In the genomic region with DNA sequence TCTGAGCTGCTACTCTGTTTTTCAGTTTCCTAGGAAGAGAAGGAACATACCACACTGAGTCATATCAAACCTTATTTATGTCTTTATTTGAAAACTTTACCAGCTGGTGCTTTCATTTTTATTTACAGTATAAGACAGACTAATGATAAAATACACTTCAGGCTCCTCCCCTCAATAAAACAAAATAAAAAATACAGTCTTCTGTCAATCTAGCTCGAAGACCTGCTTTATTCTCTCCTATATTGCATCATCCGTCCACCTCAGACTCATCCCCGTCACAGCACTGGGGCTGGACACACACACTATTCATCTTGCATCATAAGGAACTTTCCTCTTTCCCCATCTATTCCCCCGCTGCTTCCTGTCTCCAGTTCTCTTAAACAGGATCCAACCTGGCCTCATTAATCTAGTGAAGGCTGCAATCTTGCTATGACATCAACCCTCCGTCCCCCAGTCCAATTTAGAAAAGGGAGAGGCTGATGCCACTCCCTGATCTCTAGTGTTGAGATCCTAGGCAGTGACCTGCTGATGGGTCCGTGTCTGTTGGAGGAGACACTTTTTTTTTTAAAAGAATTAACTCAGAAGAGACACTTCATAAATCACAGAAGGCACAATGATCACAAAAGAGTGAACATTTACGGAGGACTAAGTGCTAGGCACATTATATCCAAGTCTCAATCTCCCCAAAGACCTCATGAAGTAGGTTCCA, we compare ENCODE assay signal across 1 cellular context.
TF ChIP-seq lines count a peak whose summit lies in the region.

No MANE protein-coding gene starts in this region.

TF ChIP-seq in K562, 482 proteins besides CTCF, POLR2A, EP300 and RAD21 (continued from another document and continues in another):
- TF ChIP-seq PBX2 (CRISPR knock-in tag; IDR thresholded peaks at IDR 0.05; ENCODE audit: low read depth) (no peak), PBX2 (tag; conservative IDR thresholded peaks at IDR 0.05; ENCODE audit: low read depth) (peak; percentile 53), ZNF174 (CRISPR knock-in tag; IDR thresholded peaks at IDR 0.05) (no peak), EWSR1 (IDR thresholded peaks at IDR 0.05; ENCODE audit: borderline replicate concordance, low read depth, partially characterized antibody) (no peak), MAZ (CRISPR knock-in tag; conservative IDR thresholded peaks at IDR 0.05 in 1 of 2, IDR thresholded peaks at IDR 0.05 in 1 of 2) (peak in 1 of 2 experiments; percentile 30; a peak in 1 of 4 replicates), ZNF140 (CRISPR knock-in tag; IDR thresholded peaks at IDR 0.05) (no peak), TAF1 (IDR thresholded peaks at IDR 0.05; ENCODE audit: control insufficient read depth, extremely low read depth, insufficient read depth, low read length, severe bottlenecking) (no peak), ASH1L (IDR thresholded peaks at IDR 0.05; ENCODE audit: borderline replicate concordance, low read depth, partially characterized antibody) (no peak), L3MBTL2 (IDR thresholded peaks at IDR 0.05) (no peak), TCFL5 (CRISPR knock-in tag; conservative IDR thresholded peaks at IDR 0.05) (no peak), EGR1 (conservative IDR thresholded peaks at IDR 0.05) (no peak), PHF21A (IDR thresholded peaks at IDR 0.05; ENCODE audit: borderline replicate concordance, low read depth) (no peak), BCLAF1 (IDR thresholded peaks at IDR 0.05; ENCODE audit: borderline replicate concordance in 1 of 2, control insufficient read depth in 1 of 2, low read depth in 2 of 2, low read length in 1 of 2) (no peak), POLR2AphosphoS5 (IDR thresholded peaks at IDR 0.05; ENCODE audit: control insufficient read depth, insufficient read depth, low read depth, low read length) (no peak), ZSCAN32 (CRISPR knock-in tag; IDR thresholded peaks at IDR 0.05) (peak; percentile 86), ZKSCAN8 (CRISPR knock-in tag; IDR thresholded peaks at IDR 0.05) (no peak), ARNT (IDR thresholded peaks at IDR 0.05) (0 out of 4 replicates have a peak, but pooled peaks of 1 of the 2 experiments have one; percentile 47), ZNF583 (CRISPR knock-in tag; IDR thresholded peaks at IDR 0.05) (no peak), BRD9 (IDR thresholded peaks at IDR 0.05; ENCODE audit: low read depth, partially characterized antibody) (peak; percentile 31), ZNF75A (CRISPR knock-in tag; IDR thresholded peaks at IDR 0.05) (no peak), SP1 (CRISPR knock-in tag; IDR thresholded peaks at IDR 0.05) (no peak), PYGO2 (tag; IDR thresholded peaks at IDR 0.05) (no peak), ZFP36 (IDR thresholded peaks at IDR 0.05; ENCODE audit: low read depth, low read length, partially characterized antibody) (no peak), ZBTB17 (CRISPR knock-in tag; IDR thresholded peaks at IDR 0.05) (no peak), SMARCC2 (IDR thresholded peaks at IDR 0.05; ENCODE audit: low read depth) (no peak), RAD51 (IDR thresholded peaks at IDR 0.05; ENCODE audit: borderline replicate concordance, low read depth) (no peak), CHD7 (IDR thresholded peaks at IDR 0.05; ENCODE audit: low read depth, low read length) (no peak), ZNF444 (CRISPR knock-in tag; IDR thresholded peaks at IDR 0.05) (no peak), KLF16 (IDR thresholded peaks at IDR 0.05) (no peak), NFE2 (IDR thresholded peaks at IDR 0.05; ENCODE audit: low read depth) (no peak), ZNF695 (CRISPR knock-in tag; IDR thresholded peaks at IDR 0.05) (no peak), SRSF3 (IDR thresholded peaks at IDR 0.05; ENCODE audit: insufficient read depth, low read length) (no peak), PHF8 (IDR thresholded peaks at IDR 0.05; ENCODE audit: borderline replicate concordance, low read length) (no peak), IRF2 (CRISPR knock-in tag; IDR thresholded peaks at IDR 0.05) (no peak), POLR2AphosphoS2 (IDR thresholded peaks at IDR 0.05; ENCODE audit: low read length) (no peak), SMAD1 (IDR thresholded peaks at IDR 0.05; ENCODE audit: low read depth, low read length, partially characterized antibody) (no peak)
- TF ChIP-seq, protein P1, sequence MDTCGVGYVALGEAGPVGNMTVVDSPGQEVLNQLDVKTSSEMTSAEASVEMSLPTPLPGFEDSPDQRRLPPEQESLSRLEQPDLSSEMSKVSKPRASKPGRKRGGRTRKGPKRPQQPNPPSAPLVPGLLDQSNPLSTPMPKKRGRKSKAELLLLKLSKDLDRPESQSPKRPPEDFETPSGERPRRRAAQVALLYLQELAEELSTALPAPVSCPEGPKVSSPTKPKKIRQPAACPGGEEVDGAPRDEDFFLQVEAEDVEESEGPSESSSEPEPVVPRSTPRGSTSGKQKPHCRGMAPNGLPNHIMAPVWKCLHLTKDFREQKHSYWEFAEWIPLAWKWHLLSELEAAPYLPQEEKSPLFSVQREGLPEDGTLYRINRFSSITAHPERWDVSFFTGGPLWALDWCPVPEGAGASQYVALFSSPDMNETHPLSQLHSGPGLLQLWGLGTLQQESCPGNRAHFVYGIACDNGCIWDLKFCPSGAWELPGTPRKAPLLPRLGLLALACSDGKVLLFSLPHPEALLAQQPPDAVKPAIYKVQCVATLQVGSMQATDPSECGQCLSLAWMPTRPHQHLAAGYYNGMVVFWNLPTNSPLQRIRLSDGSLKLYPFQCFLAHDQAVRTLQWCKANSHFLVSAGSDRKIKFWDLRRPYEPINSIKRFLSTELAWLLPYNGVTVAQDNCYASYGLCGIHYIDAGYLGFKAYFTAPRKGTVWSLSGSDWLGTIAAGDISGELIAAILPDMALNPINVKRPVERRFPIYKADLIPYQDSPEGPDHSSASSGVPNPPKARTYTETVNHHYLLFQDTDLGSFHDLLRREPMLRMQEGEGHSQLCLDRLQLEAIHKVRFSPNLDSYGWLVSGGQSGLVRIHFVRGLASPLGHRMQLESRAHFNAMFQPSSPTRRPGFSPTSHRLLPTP (IDR thresholded peaks at IDR 0.05; ENCODE audit: borderline replicate concordance, extremely low read depth, insufficient read length) = no peak
- TF ChIP-seq, protein P2, sequence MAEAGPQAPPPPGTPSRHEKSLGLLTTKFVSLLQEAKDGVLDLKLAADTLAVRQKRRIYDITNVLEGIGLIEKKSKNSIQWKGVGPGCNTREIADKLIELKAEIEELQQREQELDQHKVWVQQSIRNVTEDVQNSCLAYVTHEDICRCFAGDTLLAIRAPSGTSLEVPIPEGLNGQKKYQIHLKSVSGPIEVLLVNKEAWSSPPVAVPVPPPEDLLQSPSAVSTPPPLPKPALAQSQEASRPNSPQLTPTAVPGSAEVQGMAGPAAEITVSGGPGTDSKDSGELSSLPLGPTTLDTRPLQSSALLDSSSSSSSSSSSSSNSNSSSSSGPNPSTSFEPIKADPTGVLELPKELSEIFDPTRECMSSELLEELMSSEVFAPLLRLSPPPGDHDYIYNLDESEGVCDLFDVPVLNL (CRISPR knock-in tag; IDR thresholded peaks at IDR 0.05; ENCODE audit: low read depth) = no peak
- TF ChIP-seq, protein P3, sequence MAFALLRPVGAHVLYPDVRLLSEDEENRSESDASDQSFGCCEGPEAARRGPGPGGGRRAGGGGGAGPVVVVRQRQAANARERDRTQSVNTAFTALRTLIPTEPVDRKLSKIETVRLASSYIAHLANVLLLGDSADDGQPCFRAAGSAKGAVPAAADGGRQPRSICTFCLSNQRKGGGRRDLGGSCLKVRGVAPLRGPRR (CRISPR knock-in tag; IDR thresholded peaks at IDR 0.05) = no peak
